In the genomic region with DNA sequence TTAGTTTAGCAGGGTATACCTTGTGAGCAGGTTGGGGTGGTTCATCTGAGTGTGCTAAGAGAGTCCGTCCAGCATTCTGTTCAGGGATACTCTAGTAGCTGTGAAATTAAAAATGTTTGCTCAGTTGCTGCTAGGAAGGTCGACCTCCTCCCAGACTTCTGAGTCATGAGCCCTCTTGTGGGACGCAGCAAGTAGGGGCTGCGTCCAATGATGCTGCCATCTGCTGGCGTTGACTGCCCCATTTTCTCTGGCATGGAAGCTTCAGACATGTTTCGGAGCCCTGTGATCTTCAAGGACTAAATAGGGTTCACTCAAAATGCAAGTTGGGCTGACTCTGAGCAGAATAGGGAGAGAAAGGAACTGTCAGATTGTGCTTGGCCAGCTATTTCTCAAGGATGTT, we compare ENCODE assay signal across 8 cellular contexts.
DNase-seq lines count a peak whose midpoint lies in the region; ATAC-seq, FAIRE-seq and TF ChIP-seq lines count a peak whose summit lies in the region.

No MANE protein-coding gene starts in this region.

- H3K79me2 ChIP-seq in endothelial cell of umbilical vein (ENCODE audit: control insufficient read depth, insufficient read depth, low read length), result no peaks in the 10 kb centered on the region

- no peak overlapping the region for H3K4ac ChIP-seq in neuronal stem cell (ENCODE audit: low read length)

- no peak overlapping the region for H4K8ac ChIP-seq in neuronal stem cell (ENCODE audit: low read depth, low read length)

- peak; percentile 33 for FAIRE-seq in endothelial cell of umbilical vein (lab: Jason Lieb, UNC)

- H2BK12ac ChIP-seq in neuronal stem cell (ENCODE audit: low read length), result no peak overlapping the region

- CTCF ChIA-PET in endothelial cell of umbilical vein (lab: Charles Lee), result interaction anchor here (0.6 to 2.1 kb wide), 21 partner anchors 10 to 786 kb away, joined by 3 to 18 read pairs (median 4); a partner anchor contains a TSS

- H3K9me3 ChIP-seq in endothelial cell of umbilical vein (replicated peaks; ENCODE audit: control insufficient read depth, insufficient read depth, low read length), result no peaks in the 10 kb centered on the region
- H3K9me3 ChIP-seq in neuronal stem cell (replicated peaks in 1 of 2; ENCODE audit: control insufficient read depth in 2 of 2, insufficient read depth in 1 of 2, low read depth in 1 of 2, low read length in 2 of 2), result peaks cover 0 to 2% of the 10 kb centered on the region in 2 donors

- ATAC-seq in HG02763 (IDR thresholded peaks at IDR 0.05; ENCODE audit: unreplicated experiment), result peak; percentile 53
- no peak for ATAC-seq in HG03196 (IDR thresholded peaks at IDR 0.05; ENCODE audit: unreplicated experiment)

- H2AK5ac ChIP-seq in neuronal stem cell (ENCODE audit: low read depth, low read length), result no peak overlapping the region

- intact Hi-C loops in endothelial cell of umbilical vein (cut with micrococcal nuclease), result loop anchor here (1.0 to 5.0 kb wide), 9 partner anchors 109 to 903 kb away; a partner anchor contains a TSS

- H2AFZ ChIP-seq in endothelial cell of umbilical vein (ENCODE audit: low read depth, low read length), result no peak overlapping the region
- peak overlapping the region; percentile 49 for H2AFZ ChIP-seq in neuronal stem cell (ENCODE audit: low read length)

- H2BK15ac ChIP-seq in neuronal stem cell (ENCODE audit: low read length), result no peak overlapping the region

- no peak overlapping the region for H3K14ac ChIP-seq in neuronal stem cell (ENCODE audit: low read length)

- peaks cover 1% of the 10 kb centered on the region for H3K79me1 ChIP-seq in neuronal stem cell (ENCODE audit: low read depth, low read length)

- no TSS peak for BruUV-seq in endothelial cell of umbilical vein (replicated peaks; lab: Mats Ljungman, UMichigan)

- H3K36me3 ChIP-seq in endothelial cell of umbilical vein (ENCODE audit: control insufficient read depth in 2 of 2, extremely low read depth in 1 of 2, insufficient read depth in 2 of 2, low read length in 2 of 2) (no peaks in the 10 kb centered on the region), neuronal stem cell (replicated peaks in 1 of 2; ENCODE audit: control insufficient read depth in 2 of 2, insufficient read depth in 2 of 2, low read length in 2 of 2) (no peaks in the 10 kb centered on the region)

- no peak overlapping the region for H3K4me2 ChIP-seq in endothelial cell of umbilical vein (ENCODE audit: insufficient read depth, low read length)
- H3K4me2 ChIP-seq in neuronal stem cell (ENCODE audit: insufficient read depth, low read length, poor library complexity, severe bottlenecking), result no peak overlapping the region

- no CpG with 5 or more reads among the region's 6 CpGs for WGBS in neuronal stem cell (ENCODE audit: extremely low coverage in 2 of 2, insufficient read length in 2 of 2, insufficient replicate concordance in 1 of 2), 2 donors

- no peaks in the 10 kb centered on the region for H3K4me1 ChIP-seq in endothelial cell of umbilical vein (ENCODE audit: control insufficient read depth, extremely low read depth, insufficient read depth, low read length)
- no peaks in the 10 kb centered on the region for H3K4me1 ChIP-seq in neuronal stem cell (ENCODE audit: control insufficient read depth in 2 of 2, insufficient read depth in 1 of 2, low read depth in 1 of 2, low read length in 2 of 2)

- no peak overlapping the region for H3K23ac ChIP-seq in neuronal stem cell (ENCODE audit: low read depth, low read length, poor library complexity)

- DNase-seq in G401 (ENCODE audit: low spot score) (peak; percentile 24), T1000 (lab: John Stamatoyannopoulos, UW) (peak; percentile 49), endothelial cell of umbilical vein (ENCODE audit: low read depth, low spot score) (peak; percentile 87), neuronal stem cell (ENCODE audit: low spot score) (peak; percentile 32), middle frontal gyrus (ENCODE audit: extremely low spot score, low spot score) (no peak), NOMO-1 treated with DMSO at 0.1 percent for 48 hours (lab: John Stamatoyannopoulos, UW; ENCODE audit: unreplicated experiment) (no peak)

- H3K9me1 ChIP-seq in endothelial cell of umbilical vein (replicated peaks; ENCODE audit: control insufficient read depth, extremely low read depth, insufficient read depth, low read length), result no peaks in the 10 kb centered on the region

- no peak overlapping the region for H2BK120ac ChIP-seq in neuronal stem cell (ENCODE audit: low read depth, low read length)

- peak; percentile 69 to 79 for TF ChIP-seq CTCF in endothelial cell of umbilical vein (IDR thresholded peaks at IDR 0.05; ENCODE audit: extremely low read depth in 1 of 2, insufficient read depth in 1 of 2, low read depth in 1 of 2, low read length in 2 of 2)

- in situ Hi-C loops in G401 (cut with HindIII; ENCODE audit: low sequenced_read_pairs), result no loop called here

- POLR2A ChIA-PET in endothelial cell of umbilical vein (lab: Charles Lee), result no interaction called here

- H2BK5ac ChIP-seq in neuronal stem cell (ENCODE audit: low read length), result no peak overlapping the region

- H3K9ac ChIP-seq in endothelial cell of umbilical vein (replicated peaks; ENCODE audit: extremely low read depth, insufficient read depth, low read length), result no peak overlapping the region
- no peak overlapping the region for H3K9ac ChIP-seq in neuronal stem cell (ENCODE audit: low read depth, low read length, poor library complexity)

- H3K4me3 ChIP-seq in endothelial cell of umbilical vein (replicated peaks in 1 of 3; ENCODE audit: insufficient read depth in 1 of 3, low read depth in 1 of 3, low read length in 3 of 3) (no peak overlapping the region), neuronal stem cell (ENCODE audit: low read length in 2 of 2) (no peak overlapping the region)

- H4K20me1 ChIP-seq in endothelial cell of umbilical vein (replicated peaks; ENCODE audit: control insufficient read depth, extremely low read depth, insufficient read depth, low read length), result no peaks in the 10 kb centered on the region

- H3K27me3 ChIP-seq in endothelial cell of umbilical vein (ENCODE audit: control insufficient read depth in 2 of 2, insufficient read depth in 2 of 2, low read length in 2 of 2) (no peaks in the 10 kb centered on the region), neuronal stem cell (ENCODE audit: control insufficient read depth in 3 of 3, insufficient read depth in 3 of 3, low read depth in 1 of 3, low read length in 3 of 3) (no peaks in the 10 kb centered on the region)

- H4K91ac ChIP-seq in neuronal stem cell (ENCODE audit: low read depth, low read length, poor library complexity), result no peak overlapping the region

- no peak for TF ChIP-seq POLR2A in endothelial cell of umbilical vein (IDR thresholded peaks at IDR 0.05; ENCODE audit: low read depth, low read length)

- dilution Hi-C loops in endothelial cell of umbilical vein (cut with MboI; ENCODE audit: extremely low pct_ligation_motif_present, low sequenced_read_pairs), result no loop called here

- H3K27ac ChIP-seq in endothelial cell of umbilical vein (ENCODE audit: insufficient read depth, low read depth, low read length), result no peak overlapping the region
- H3K27ac ChIP-seq in neuronal stem cell (replicated peaks; ENCODE audit: low read length), result no peak overlapping the region

- no peak overlapping the region for H3K18ac ChIP-seq in neuronal stem cell (ENCODE audit: low read length)

TF ChIP-seq in endothelial cell of umbilical vein, 7 proteins besides CTCF, POLR2A, EP300 and RAD21:
- TF ChIP-seq FOS (IDR thresholded peaks at IDR 0.05; ENCODE audit: borderline replicate concordance, insufficient read depth, low read length), result peak; percentile 54
- no peak for TF ChIP-seq MYC (IDR thresholded peaks at IDR 0.05; ENCODE audit: low read depth, low read length)

Comparison
In these comparisons a context has a peak if more than half of its experiments do, and no peak if none do; other contexts are left out.
1. DNase-seq: peak in G401 (single experiment), T1000 (single experiment), endothelial cell of umbilical vein (single experiment) and neuronal stem cell (single experiment); none in middle frontal gyrus (single experiment) and NOMO-1 treated with DMSO at 0.1 percent for 48 hours (single experiment).